ENCODE assay signal across 23 cellular contexts in genomic region chr5:155481182-155481581, GRCh38.
"Had no signal": no experiment of that assay in that cellular context is flagged by ENCODE, and none has a peak within 500 bp of the region (broad histone marks: within the 10 kb centered on the region; RNA-seq: fewer than 3 reads in every experiment).

No MANE protein-coding gene starts in this region.

- H3K4me3 ChIP-seq: dorsolateral prefrontal cortex, gastroesophageal sphincter, left lung, lower lobe of right lung, pancreas, smooth muscle cell, suprapubic skin had no signal

- H3K9me3 ChIP-seq: left lung, lower lobe of right lung, pancreas, suprapubic skin had no signal

- H3K27me3 ChIP-seq: gastroesophageal sphincter, left lung, pancreas, suprapubic skin had no signal

- H3K4me1 ChIP-seq: foreskin keratinocyte, gastroesophageal sphincter, left lung, lower lobe of right lung, pancreas, suprapubic skin had no signal

- H3K4me3 Mint-ChIP-seq: endodermal cell; naive thymus-derived CD8-positive, alpha-beta T cell; nephron progenitor cell; stimulated activated naive CD8-positive, alpha-beta T cell treated with anti-CD3 and anti-CD28 coated beads, Interleukin-15, amount 100 ng/mL, for 72 hours had no signal

- H3K27me3 Mint-ChIP-seq: stimulated activated naive CD8-positive, alpha-beta T cell treated with anti-CD3 and anti-CD28 coated beads, Interleukin-15, amount 100 ng/mL, for 72 hours had no signal

- H3K36me3 ChIP-seq: gastroesophageal sphincter, left lung, lower lobe of right lung, pancreas, suprapubic skin had no signal

- H3K4me2 ChIP-seq: smooth muscle cell had no signal

- H3K4me1 Mint-ChIP-seq: naive thymus-derived CD8-positive, alpha-beta T cell; nephron progenitor cell; stimulated activated naive CD8-positive, alpha-beta T cell treated with anti-CD3 and anti-CD28 coated beads, Interleukin-15, amount 100 ng/mL, for 72 hours had no signal

- H3K27ac ChIP-seq: dorsolateral prefrontal cortex, epithelial cell of prostate, foreskin keratinocyte, gastroesophageal sphincter, left lung, lower lobe of right lung, pancreas, suprapubic skin had no signal

- ATAC-seq: esophagus mucosa; gastroesophageal sphincter; left lung; lower lobe of right lung; naive thymus-derived CD8-positive, alpha-beta T cell; pancreas; sciatic nerve; stimulated activated naive CD8-positive, alpha-beta T cell treated with anti-CD3 and anti-CD28 coated beads, Interleukin-15, amount 100 ng/mL, for 72 hours had no signal

- DNase-seq: central memory CD4-positive, alpha-beta T cell; dorsolateral prefrontal cortex; effector CD4-positive, alpha-beta T cell; left lung; lower lobe of right lung; naive thymus-derived CD8-positive, alpha-beta T cell; nephron progenitor cell; pancreas; stimulated activated CD4-positive, alpha-beta T cell treated with anti-CD3 and anti-CD28 coated beads, Interleukin-12 subunit alpha, Interleukin-12 subunit beta, amount 100 ng/mL, for 4 hours; stimulated activated CD4-positive, alpha-beta T cell treated with anti-CD3 and anti-CD28 coated beads, Interleukin-1b, Interleukin-23, amount 100 ng/mL, for 48 hours; stimulated activated CD4-positive, alpha-beta T cell treated with anti-CD3 and anti-CD28 coated beads, Interleukin-4, amount 100 ng/mL, for 1 hour; stimulated activated CD8-positive, alpha-beta memory T cell treated with anti-CD3 and anti-CD28 coated beads, Interleukin-4, amount 100 ng/mL, for 48 hours; stimulated activated naive CD4-positive, alpha-beta T cell; stimulated activated naive CD8-positive, alpha-beta T cell treated with anti-CD3 and anti-CD28 coated beads, Interleukin-15, amount 100 ng/mL, for 72 hours; trophoblast cell had no signal

- H3K27ac Mint-ChIP-seq: endodermal cell; naive thymus-derived CD8-positive, alpha-beta T cell; nephron progenitor cell had no signal

- H3K9me3 Mint-ChIP-seq: endodermal cell; nephron progenitor cell; stimulated activated naive CD8-positive, alpha-beta T cell treated with anti-CD3 and anti-CD28 coated beads, Interleukin-15, amount 100 ng/mL, for 72 hours had no signal

- H3K36me3 Mint-ChIP-seq: naive thymus-derived CD8-positive, alpha-beta T cell had no signal
